In the genomic region with DNA sequence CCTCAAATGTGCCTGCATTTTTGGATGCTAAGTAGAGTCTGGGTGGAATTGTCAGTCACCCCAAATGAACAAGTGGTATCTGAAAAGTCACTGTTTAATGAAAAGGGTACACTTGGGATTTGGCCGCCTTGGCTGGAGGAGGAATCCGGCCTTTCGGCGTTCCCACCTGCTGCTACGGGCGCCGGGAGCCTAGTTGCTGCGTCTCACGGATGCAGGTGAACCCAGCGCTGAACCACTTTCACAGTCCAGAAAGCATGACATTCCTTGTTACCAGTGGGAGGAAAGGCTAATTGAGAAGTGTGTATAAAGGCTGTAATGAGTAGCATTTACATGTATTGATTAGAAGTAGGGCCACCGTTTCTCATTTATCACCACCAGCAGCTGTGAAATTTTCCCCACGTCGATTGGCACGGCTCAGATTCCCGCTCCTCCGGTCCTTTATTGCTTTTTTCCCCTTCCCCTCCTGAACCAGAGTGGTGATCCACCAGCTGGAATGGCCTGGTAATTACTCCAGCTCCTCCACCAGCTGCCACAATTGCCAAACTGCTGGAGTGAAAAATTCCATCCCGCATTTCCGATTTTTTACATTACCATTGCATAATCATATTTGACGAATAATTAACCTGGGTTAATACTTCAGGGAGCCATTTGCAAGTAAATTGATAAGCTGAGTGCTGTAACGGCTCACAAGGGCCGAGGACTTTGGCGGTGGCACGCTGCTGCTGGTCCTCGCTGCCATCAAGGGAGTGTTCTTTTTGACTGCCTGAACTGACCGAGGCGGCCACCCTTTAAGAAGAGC, we compare ENCODE assay signal across 9 cellular contexts.
A peak's percentile ranks its signal among the peaks of the same experiment; 100 is the strongest.
DNase-seq lines count a peak whose midpoint lies in the region; ATAC-seq and TF ChIP-seq lines count a peak whose summit lies in the region.
"Had no signal": no experiment of that assay in that cellular context is flagged by ENCODE, and none has a peak within 500 bp of the region (broad histone marks: within the 10 kb centered on the region; RNA-seq: fewer than 3 reads in every experiment).

No MANE protein-coding gene starts in this region.

- H3K9me3 ChIP-seq in HAP-1: no peaks in the 10 kb centered on the region
- H3K9me3 ChIP-seq: MG63 had no signal

- no peaks in the 10 kb centered on the region; the same call in 1 of the 2 replicates for H3K36me3 ChIP-seq in HAP-1 (replicated peaks)
- H3K36me3 ChIP-seq: MG63 had no signal

- H3K4me1 ChIP-seq in HAP-1: peaks cover 18% of the 10 kb centered on the region

- no peaks in the 10 kb centered on the region for H3K27me3 ChIP-seq in HAP-1 (ENCODE audit: low read depth)
- H3K27me3 ChIP-seq: MG63 had no signal

- peak overlapping the region; percentile 30 for H3K4me3 ChIP-seq in coronary artery
- H3K4me3 ChIP-seq in HAP-1: no peak overlapping the region
- H3K4me3 ChIP-seq: MG63 had no signal

- TF ChIP-seq CTCF in coronary artery (IDR thresholded peaks at IDR 0.05): no peak

- DNase-seq in NCI-H1694 (lab: John Stamatoyannopoulos, UW): peak; percentile 11
- DNase-seq in NCI-H1694 treated with DMSO at 0.1 percent for 48 hours (lab: John Stamatoyannopoulos, UW): no peak
- DNase-seq in NCI-H2107 treated with DMSO at 0.1 percent for 48 hours (lab: John Stamatoyannopoulos, UW; ENCODE audit: unreplicated experiment): peak; percentile 80
- no peak for DNase-seq in coronary artery (ENCODE audit: low spot score)
- peak; percentile 57 for DNase-seq in renal cortical epithelial cell (ENCODE audit: low read depth)
- no peak for DNase-seq in HAP-1 (ENCODE audit: low spot score in 2 of 2)
- DNase-seq in erythroblast (lab: John Stamatoyannopoulos, UW): no peak
- DNase-seq: MG63 had no signal

- TF ChIP-seq POLR2A in erythroblast (IDR thresholded peaks at IDR 0.05; ENCODE audit: low read length): no peak

- ATAC-seq in HG03108 (IDR thresholded peaks at IDR 0.05; ENCODE audit: unreplicated experiment): no peak

- in situ Hi-C loops in HAP-1 (cut with MboI; ENCODE audit: low sequenced_read_pairs): no loop called here

- H3K27ac ChIP-seq in coronary artery: no peak overlapping the region

Comparison
In these comparisons a context has a peak if more than half of its experiments do, and no peak if none do; other contexts are left out.
1. DNase-seq: peak in NCI-H1694 (single experiment), NCI-H2107 treated with DMSO at 0.1 percent for 48 hours (single experiment) and renal cortical epithelial cell (single experiment); none in NCI-H1694 treated with DMSO at 0.1 percent for 48 hours (single experiment), coronary artery (single experiment), HAP-1 (0 of 2) and erythroblast (0 of 2).